In the genomic region with DNA sequence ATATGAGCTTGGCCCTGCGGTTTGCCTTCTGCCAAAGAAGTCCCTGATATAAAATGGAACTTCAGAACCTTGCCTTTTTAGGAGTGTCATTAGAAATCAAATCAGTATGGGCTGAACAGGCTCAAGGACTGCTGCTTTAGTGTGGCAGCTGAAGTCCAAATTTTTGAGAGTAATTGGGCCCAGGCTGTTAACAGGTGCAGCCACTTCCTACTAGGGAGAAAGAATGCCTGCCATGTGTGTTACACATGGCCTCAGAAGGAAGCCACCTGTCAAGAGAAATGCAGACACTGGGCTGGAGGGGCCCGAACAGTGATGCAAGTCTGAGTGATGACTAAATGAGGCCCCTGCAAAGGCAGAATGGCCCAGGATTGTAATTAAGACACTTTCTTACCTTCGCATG, we compare ENCODE assay signal across 19 cellular contexts.
"Had no signal": no experiment of that assay in that cellular context is flagged by ENCODE, and none has a peak within 500 bp of the region (broad histone marks: within the 10 kb centered on the region; RNA-seq: fewer than 3 reads in every experiment).

No MANE protein-coding gene starts in this region.

- H3K27ac ChIP-seq: heart right ventricle, lower lobe of right lung, sigmoid colon, thoracic aorta, vagina had no signal

- H3K4me3 Mint-ChIP-seq: activated naive CD4-positive, alpha-beta T cell treated with anti-CD3 and anti-CD28 coated beads, Interleukin-2, amount 10 ng/mL, durations not matched to agents 7 days and 5 days; activated T-cell treated with anti-CD3 and anti-CD28 coated beads, Interleukin-2, amount 50 U/mL, for 4 hours; natural killer cell; type B pancreatic cell; WTC11 had no signal

- H3K4me1 ChIP-seq: lower lobe of right lung, sigmoid colon, vagina had no signal

- DNase-seq: activated CD8-positive, alpha-beta memory T cell treated with anti-CD3 and anti-CD28 coated beads for 24 hours; activated CD8-positive, alpha-beta memory T cell treated with anti-CD3 and anti-CD28 coated beads, Interleukin-2, amount 50 U/mL, for 48 hours; activated effector memory CD4-positive, alpha-beta T cell treated with Interleukin-2 at 50 U/mL for 16 hours; activated naive CD4-positive, alpha-beta T cell treated with anti-CD3 and anti-CD28 coated beads, Interleukin-2, amount 10 ng/mL, durations not matched to agents 7 days and 5 days; activated T-cell treated with anti-CD3 and anti-CD28 coated beads, Interleukin-2, amount 50 U/mL, for 4 hours; amygdala; heart right ventricle; islet precursor cell; left cardiac atrium; lower lobe of right lung; natural killer cell; sigmoid colon; stimulated activated CD4-positive, alpha-beta T cell treated with anti-CD3 and anti-CD28 coated beads, Interleukin-4, amount 100 ng/mL, for 24 hours; stimulated activated naive CD4-positive, alpha-beta T cell treated with Interleukin-2 at 50 U/mL for 16 hours; T-helper 9 cell had no signal

- H3K27me3 Mint-ChIP-seq: activated naive CD4-positive, alpha-beta T cell treated with anti-CD3 and anti-CD28 coated beads, Interleukin-2, amount 10 ng/mL, durations not matched to agents 7 days and 5 days had no signal

- H3K27ac Mint-ChIP-seq: activated naive CD4-positive, alpha-beta T cell treated with anti-CD3 and anti-CD28 coated beads, Interleukin-2, amount 10 ng/mL, durations not matched to agents 7 days and 5 days; natural killer cell; type B pancreatic cell; WTC11 had no signal

- H3K4me1 Mint-ChIP-seq: WTC11 had no signal

- H3K36me3 Mint-ChIP-seq: type B pancreatic cell, WTC11 had no signal

- ATAC-seq: activated T-cell treated with anti-CD3 and anti-CD28 coated beads, Interleukin-2, amount 50 U/mL, for 4 hours; left cardiac atrium; lower lobe of right lung; natural killer cell; WTC11 had no signal

- H3K9me3 ChIP-seq: lower lobe of right lung, sigmoid colon, thoracic aorta, vagina had no signal

- H3K9me3 Mint-ChIP-seq: type B pancreatic cell had no signal

- H3K27me3 ChIP-seq: heart right ventricle, sigmoid colon, vagina had no signal

- H3K4me3 ChIP-seq: heart right ventricle, lower lobe of right lung, sigmoid colon, thoracic aorta, vagina had no signal
